ENCODE assay signal across 8 cellular contexts in genomic region chr3:11770477-11771381, GRCh38.
DNase-seq lines count a peak whose midpoint lies in the region; ATAC-seq and TF ChIP-seq lines count a peak whose summit lies in the region.

No MANE protein-coding gene starts in this region.

- H3K27ac ChIP-seq in CD4-positive, CD25-positive, alpha-beta regulatory T cell (ENCODE audit: insufficient read depth, low read length, poor library complexity, severe bottlenecking) = peak overlapping the region; percentile 72
- H3K27ac ChIP-seq in OCI-LY7 (ENCODE audit: low read depth, low read length, poor library complexity, severe bottlenecking) = no peak overlapping the region
- peak overlapping the region; percentile 71 for H3K27ac ChIP-seq in neural cell (ENCODE audit: low read length)

- H3K27me3 ChIP-seq in CD4-positive, CD25-positive, alpha-beta regulatory T cell (ENCODE audit: control insufficient read depth, insufficient read depth, low read length) = no peaks in the 10 kb centered on the region
- H3K27me3 ChIP-seq in neural cell (ENCODE audit: insufficient read depth, low read depth, low read length) = no peaks in the 10 kb centered on the region

- H3K27me3 Mint-ChIP-seq in CD4-positive, CD25-positive, alpha-beta regulatory T cell = no peaks in the 10 kb centered on the region
- no peaks in the 10 kb centered on the region for H3K27me3 Mint-ChIP-seq in activated T-cell treated with anti-CD3 and anti-CD28 coated beads, Interleukin-2, amount 50 U/mL, for 72 hours (ENCODE audit: low read depth)
- H3K27me3 Mint-ChIP-seq in stimulated activated naive CD8-positive, alpha-beta T cell treated with anti-CD3 and anti-CD28 coated beads, Interleukin-15, Interleukin-2, amounts not matched to agents 100 ng/mL and 50 ng/mL, for 24 hours = no peaks in the 10 kb centered on the region

- H3K9me2 ChIP-seq in OCI-LY7 (ENCODE audit: insufficient read depth, low read length) = no peaks in the 10 kb centered on the region
- H3K9me2 ChIP-seq in neural cell (ENCODE audit: insufficient read depth, low read length) = no peaks in the 10 kb centered on the region

- peak; percentile 72 to 96 (median 88) for DNase-seq in CD4-positive, CD25-positive, alpha-beta regulatory T cell
- DNase-seq in HK-2 (ENCODE audit: unreplicated experiment) (peak; percentile 80), OCI-LY7 (ENCODE audit: low spot score) (peak; percentile 8), fibroblast of gingiva (ENCODE audit: low read depth) (peak; percentile 66)
- DNase-seq in activated T-cell treated with anti-CD3 and anti-CD28 coated beads, Interleukin-2, amount 50 U/mL, for 72 hours = peak; percentile 80 to 87

- peaks cover 17% of the 10 kb centered on the region for H3K4me1 ChIP-seq in CD4-positive, CD25-positive, alpha-beta regulatory T cell (ENCODE audit: control insufficient read depth, insufficient read depth, low read length, poor library complexity, severe bottlenecking)
- no peaks in the 10 kb centered on the region for H3K4me1 ChIP-seq in OCI-LY7 (ENCODE audit: insufficient read depth, low read length, poor library complexity, severe bottlenecking)

- no peaks in the 10 kb centered on the region for H3K36me3 Mint-ChIP-seq in CD4-positive, CD25-positive, alpha-beta regulatory T cell
- no peaks in the 10 kb centered on the region for H3K36me3 Mint-ChIP-seq in activated T-cell treated with anti-CD3 and anti-CD28 coated beads, Interleukin-2, amount 50 U/mL, for 72 hours (ENCODE audit: insufficient read depth in 2 of 2)
- no peaks in the 10 kb centered on the region for H3K36me3 Mint-ChIP-seq in stimulated activated naive CD8-positive, alpha-beta T cell treated with anti-CD3 and anti-CD28 coated beads, Interleukin-15, Interleukin-2, amounts not matched to agents 100 ng/mL and 50 ng/mL, for 24 hours (ENCODE audit: low read depth)

- H3F3A ChIP-seq in neural cell (ENCODE audit: insufficient read depth, low read length, poor library complexity, severe bottlenecking) = no peaks in the 10 kb centered on the region

- H3K36me3 ChIP-seq in CD4-positive, CD25-positive, alpha-beta regulatory T cell (ENCODE audit: control insufficient read depth, insufficient read depth, low read length) = no peaks in the 10 kb centered on the region
- H3K36me3 ChIP-seq in OCI-LY7 (ENCODE audit: insufficient read depth, low read length) = no peaks in the 10 kb centered on the region
- no peaks in the 10 kb centered on the region for H3K36me3 ChIP-seq in neural cell (ENCODE audit: insufficient read depth, low read length)

- intact Hi-C loops in OCI-LY7 (cut with micrococcal nuclease; ENCODE audit: unreplicated experiment) = no loop called here

- POLR2A ChIA-PET in OCI-LY7 (lab: Charles Lee) = interaction anchor here (0.9 to 1.1 kb wide), 3 partner anchors 8 to 55 kb away, joined by 4 to 5 read pairs (median 5); no protein-coding TSS in a partner anchor

- no TSS peak for BruUV-seq in OCI-LY7 (replicated peaks; lab: Mats Ljungman, UMichigan)

- H3K4me3 Mint-ChIP-seq in CD4-positive, CD25-positive, alpha-beta regulatory T cell = peak overlapping the region; percentile 11 to 77 (median 38)
- peak overlapping the region; percentile 50 to 63 for H3K4me3 Mint-ChIP-seq in activated T-cell treated with anti-CD3 and anti-CD28 coated beads, Interleukin-2, amount 50 U/mL, for 72 hours
- H3K4me3 Mint-ChIP-seq in stimulated activated naive CD8-positive, alpha-beta T cell treated with anti-CD3 and anti-CD28 coated beads, Interleukin-15, Interleukin-2, amounts not matched to agents 100 ng/mL and 50 ng/mL, for 24 hours = peak overlapping the region; percentile 46

- peak overlapping the region; percentile 57 for H3K4me3 ChIP-seq in CD4-positive, CD25-positive, alpha-beta regulatory T cell (ENCODE audit: low read depth, low read length)
- H3K4me3 ChIP-seq in OCI-LY7 (ENCODE audit: low read depth, low read length, poor library complexity, severe bottlenecking) (no peak overlapping the region), neural cell (ENCODE audit: low read length) (peak overlapping the region; percentile 51)

- H3K79me2 ChIP-seq in OCI-LY7 (ENCODE audit: insufficient read depth, low read depth, low read length) (no peaks in the 10 kb centered on the region), neural cell (replicated peaks; ENCODE audit: insufficient read depth, low read length) (no peaks in the 10 kb centered on the region)

- no peaks in the 10 kb centered on the region for H3K9me3 Mint-ChIP-seq in CD4-positive, CD25-positive, alpha-beta regulatory T cell
- no peaks in the 10 kb centered on the region for H3K9me3 Mint-ChIP-seq in activated T-cell treated with anti-CD3 and anti-CD28 coated beads, Interleukin-2, amount 50 U/mL, for 72 hours
- no peaks in the 10 kb centered on the region for H3K9me3 Mint-ChIP-seq in stimulated activated naive CD8-positive, alpha-beta T cell treated with anti-CD3 and anti-CD28 coated beads, Interleukin-15, Interleukin-2, amounts not matched to agents 100 ng/mL and 50 ng/mL, for 24 hours

- peak overlapping the region; percentile 82 to 91 (median 90) for H3K27ac Mint-ChIP-seq in CD4-positive, CD25-positive, alpha-beta regulatory T cell
- peak overlapping the region; percentile 77 for H3K27ac Mint-ChIP-seq in activated T-cell treated with anti-CD3 and anti-CD28 coated beads, Interleukin-2, amount 50 U/mL, for 72 hours
- peak overlapping the region; percentile 77 for H3K27ac Mint-ChIP-seq in stimulated activated naive CD8-positive, alpha-beta T cell treated with anti-CD3 and anti-CD28 coated beads, Interleukin-15, Interleukin-2, amounts not matched to agents 100 ng/mL and 50 ng/mL, for 24 hours

- no peaks in the 10 kb centered on the region for H3K9me3 ChIP-seq in CD4-positive, CD25-positive, alpha-beta regulatory T cell (ENCODE audit: control insufficient read depth in 2 of 2, low read length in 2 of 2)
- H3K9me3 ChIP-seq in OCI-LY7 (ENCODE audit: low read length) (no peaks in the 10 kb centered on the region), neural cell (ENCODE audit: low read length) (no peaks in the 10 kb centered on the region)

- CTCF ChIA-PET in OCI-LY7 (lab: Charles Lee; ENCODE audit: unreplicated experiment) = interaction anchor here (0.5 kb wide), 1 partner anchor 641 kb away, joined by 3 read pairs; no protein-coding TSS in a partner anchor

- H2AFZ ChIP-seq in OCI-LY7 (ENCODE audit: low read length) (peak overlapping the region; percentile 35; the same call in 1 of the 2 replicates), neural cell (ENCODE audit: low read depth, low read length) (peak overlapping the region; percentile 12)

- H4K20me1 ChIP-seq in OCI-LY7 (ENCODE audit: insufficient read depth, low read length) (no peaks in the 10 kb centered on the region), neural cell (ENCODE audit: insufficient read depth) (no peaks in the 10 kb centered on the region)

- ATAC-seq in CD4-positive, CD25-positive, alpha-beta regulatory T cell (ENCODE audit: low read depth in 2 of 2) = peak; percentile 100
- peak; percentile 84 for ATAC-seq in GM19467 (IDR thresholded peaks at IDR 0.05; ENCODE audit: unreplicated experiment)
- peak; percentile 100 for ATAC-seq in activated T-cell treated with anti-CD3 and anti-CD28 coated beads, Interleukin-2, amount 50 U/mL, for 72 hours (replicated peaks in 1 of 2)

- peak overlapping the region; percentile 57 for H3K9ac ChIP-seq in neural cell (ENCODE audit: low read length)

- TF ChIP-seq EP300 in neural cell (conservative IDR thresholded peaks at IDR 0.05; ENCODE audit: poor library complexity, severe bottlenecking) = no peak

- TF ChIP-seq CTCF in OCI-LY7 (conservative IDR thresholded peaks at IDR 0.05; ENCODE audit: low read length) (no peak), neural cell (IDR thresholded peaks at IDR 0.05; ENCODE audit: poor library complexity, severe bottlenecking) (no peak)

- TF ChIP-seq RAD21 in neural cell (conservative IDR thresholded peaks at IDR 0.05) = no peak

- H3K4me2 ChIP-seq in OCI-LY7 (ENCODE audit: low read length) (peak overlapping the region; percentile 6; the same call in 1 of the 2 replicates), neural cell (ENCODE audit: low read length) (no peak overlapping the region)

- H3K4me1 Mint-ChIP-seq in CD4-positive, CD25-positive, alpha-beta regulatory T cell = peaks cover 6 to 25% (median 18%) of the 10 kb centered on the region in 4 donors
- peaks cover 26% of the 10 kb centered on the region for H3K4me1 Mint-ChIP-seq in activated T-cell treated with anti-CD3 and anti-CD28 coated beads, Interleukin-2, amount 50 U/mL, for 72 hours (ENCODE audit: low read depth)
- peaks cover 18% of the 10 kb centered on the region for H3K4me1 Mint-ChIP-seq in stimulated activated naive CD8-positive, alpha-beta T cell treated with anti-CD3 and anti-CD28 coated beads, Interleukin-15, Interleukin-2, amounts not matched to agents 100 ng/mL and 50 ng/mL, for 24 hours (ENCODE audit: low read depth)

TF ChIP-seq in neural cell, 6 proteins besides CTCF, POLR2A, EP300 and RAD21 (continues in another document):
- peak; percentile 53 for TF ChIP-seq TAF1 (IDR thresholded peaks at IDR 0.05; ENCODE audit: low read depth)
- peak; percentile 11 for TF ChIP-seq SMC3 (conservative IDR thresholded peaks at IDR 0.05; ENCODE audit: poor library complexity)
- peak; percentile 74 for TF ChIP-seq REST (IDR thresholded peaks at IDR 0.05; ENCODE audit: borderline replicate concordance)
- no peak for TF ChIP-seq EZH2 (IDR thresholded peaks at IDR 0.05; ENCODE audit: borderline replicate concordance, insufficient read depth, low read length, poor library complexity, severe bottlenecking)

Comparison
In these comparisons a context has a peak if more than half of its experiments do, and no peak if none do; other contexts are left out.
1. DNase-seq: peak in every context shown above with its lines; median percentile 88 in CD4-positive, CD25-positive, alpha-beta regulatory T cell; 84 in activated T-cell treated with anti-CD3 and anti-CD28 coated beads, Interleukin-2, amount 50 U/mL, for 72 hours; 80 in HK-2; 66 in fibroblast of gingiva; 8 in OCI-LY7.